Comparison of ENCODE assay signal across 13 cellular contexts in the genomic region with DNA sequence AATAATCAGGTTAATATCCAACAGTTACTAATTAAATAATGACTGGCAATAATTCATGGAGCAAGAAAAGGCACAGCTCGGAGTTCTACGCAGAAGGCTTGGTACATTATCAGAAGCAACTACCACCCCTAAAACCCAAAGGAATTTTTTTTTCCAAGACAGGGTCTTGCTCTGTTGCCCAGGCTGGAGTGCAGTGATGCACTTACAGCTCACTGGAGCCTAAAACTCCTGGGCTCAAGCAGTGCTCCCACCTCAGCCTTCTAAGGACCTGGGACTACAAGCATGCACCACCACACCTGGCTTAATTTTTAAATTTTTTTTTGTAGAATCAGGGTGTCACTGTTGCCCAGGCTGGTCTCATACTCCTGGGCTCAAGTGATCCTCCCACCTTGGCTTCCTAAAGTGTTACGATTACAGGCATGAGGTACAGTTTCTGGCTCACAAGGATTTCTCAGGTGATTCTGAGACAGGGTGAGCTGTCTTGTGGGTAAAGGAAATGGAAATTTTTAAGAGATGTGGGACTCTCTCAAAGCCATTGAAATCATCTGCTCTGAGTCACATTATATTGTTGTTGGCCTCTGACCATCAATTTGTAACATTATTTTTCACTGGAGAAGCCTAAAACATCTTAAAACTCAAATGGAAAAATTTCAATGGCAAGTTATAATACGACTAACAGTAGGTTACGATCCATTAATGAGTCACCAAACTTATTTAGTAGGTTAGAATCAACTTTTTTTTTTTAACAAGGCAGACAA. TPM values are rescaled to one million over a fixed set of nuclear protein-coding genes. Genes with fewer than 3 reads are reported as not detected.
DNase-seq lines count a peak whose midpoint lies in the region; ATAC-seq, FAIRE-seq and TF ChIP-seq lines count a peak whose summit lies in the region.
"Had no signal": no experiment of that assay in that cellular context is flagged by ENCODE, and none has a peak within 500 bp of the region (broad histone marks: within the 10 kb centered on the region; RNA-seq: fewer than 3 reads in every experiment).

No MANE protein-coding gene starts in this region.

- TF ChIP-seq POLR2A in HepG2 (IDR thresholded peaks at IDR 0.05; ENCODE audit: insufficient read depth in 1 of 2, low read depth in 2 of 2, low read length in 2 of 2) (no peak), right lobe of liver (IDR thresholded peaks at IDR 0.05) (no peak)

- no peaks in the 10 kb centered on the region for H4K20me1 ChIP-seq in HepG2 (ENCODE audit: insufficient read depth, low read length)
- H4K20me1 ChIP-seq: BLaER1 treated with 17β-estradiol and CSF1 and Interleukin-3, amounts not matched to agents 10 nM and 100 nM had no signal

- H2AFZ ChIP-seq in HepG2 (ENCODE audit: low read length) = no peak overlapping the region

- TF ChIP-seq EP300 in HepG2 (IDR thresholded peaks at IDR 0.05; ENCODE audit: low read depth in 2 of 2, low read length in 2 of 2) (no peak), HepG2 (CRISPR knock-in tag; IDR thresholded peaks at IDR 0.05; ENCODE audit: borderline replicate concordance) (no peak)

- H3K4me3 ChIP-seq in HepG2 (replicated peaks in 1 of 3; ENCODE audit: insufficient read depth in 1 of 3, low read depth in 2 of 3, low read length in 3 of 3) = no peak overlapping the region
- H3K4me3 ChIP-seq in right lobe of liver = no peak overlapping the region
- H3K4me3 ChIP-seq: BLaER1 treated with 17β-estradiol and CSF1 and Interleukin-3, amounts not matched to agents 10 nM and 100 nM had no signal

- BruUV-seq in HepG2 (replicated peaks; lab: Mats Ljungman, UMichigan) = no TSS peak

- no peaks in the 10 kb centered on the region for H3K27me3 ChIP-seq in HepG2 (ENCODE audit: control insufficient read depth in 1 of 2, insufficient read depth in 2 of 2, low read length in 2 of 2)
- no peaks in the 10 kb centered on the region for H3K27me3 ChIP-seq in right lobe of liver
- H3K27me3 ChIP-seq: BLaER1 treated with 17β-estradiol and CSF1 and Interleukin-3, amounts not matched to agents 10 nM and 100 nM had no signal

- H3K27ac ChIP-seq in HepG2 (ENCODE audit: extremely low read length, insufficient read depth, low read length) (no peak overlapping the region), right lobe of liver (no peak overlapping the region)
- H3K27ac ChIP-seq: BLaER1 treated with 17β-estradiol and CSF1 and Interleukin-3, amounts not matched to agents 10 nM and 100 nM; WERI-Rb-1 had no signal

- DNase-seq in HepG2 (ENCODE audit: low spot score) (no peak), right lobe of liver (no peak), fibroblast of peridontal ligament (ENCODE audit: extremely low read depth) (peak; percentile 64)
- no peak for DNase-seq in activated CD8-positive, alpha-beta T cell treated with anti-CD3 and anti-CD28 coated beads, Interleukin-2, amount 10 ng/mL, durations not matched to agents 7 days and 5 days
- DNase-seq in stimulated activated naive CD4-positive, alpha-beta T cell (lab: John Stamatoyannopoulos, UW) = no peak
- DNase-seq: NCI-H2029, retina, SIG-M5, WERI-Rb-1 had no signal

- H3K27me3 Mint-ChIP-seq in activated CD8-positive, alpha-beta T cell treated with anti-CD3 and anti-CD28 coated beads, Interleukin-2, amount 10 ng/mL, durations not matched to agents 7 days and 5 days (ENCODE audit: low read depth) = peaks cover 13% of the 10 kb centered on the region

- peaks cover 11% of the 10 kb centered on the region for H3K4me1 Mint-ChIP-seq in activated CD8-positive, alpha-beta T cell treated with anti-CD3 and anti-CD28 coated beads, Interleukin-2, amount 10 ng/mL, durations not matched to agents 7 days and 5 days (ENCODE audit: low read depth)

- no peaks in the 10 kb centered on the region for H3K79me2 ChIP-seq in HepG2 (ENCODE audit: insufficient read depth, low read length)

- ATAC-seq in HepG2 = no peak
- ATAC-seq in right lobe of liver = no peak
- peak; percentile 55 for ATAC-seq in activated CD8-positive, alpha-beta T cell treated with anti-CD3 and anti-CD28 coated beads, Interleukin-2, amount 10 ng/mL, durations not matched to agents 7 days and 5 days
- no peak for ATAC-seq in GM18858 (IDR thresholded peaks at IDR 0.05; ENCODE audit: unreplicated experiment)
- ATAC-seq in HG03521 (IDR thresholded peaks at IDR 0.05; ENCODE audit: unreplicated experiment) = no peak
- ATAC-seq in GM21717 (IDR thresholded peaks at IDR 0.05; ENCODE audit: unreplicated experiment) = no peak

- 90% methylated on average over 5 of the region's 5 CpGs for WGBS in HepG2 (ENCODE audit: low lambda C conversion rate)
- WGBS in right lobe of liver (ENCODE audit: insufficient coverage, low coverage, low lambda C conversion rate, missing lambda C conversion rate) = 71% methylated on average over 5 of the region's 5 CpGs

- H3K9me3 Mint-ChIP-seq in activated CD8-positive, alpha-beta T cell treated with anti-CD3 and anti-CD28 coated beads, Interleukin-2, amount 10 ng/mL, durations not matched to agents 7 days and 5 days (ENCODE audit: insufficient read depth) = no peaks in the 10 kb centered on the region

- no peak for TF ChIP-seq RAD21 in HepG2 (CRISPR knock-in tag; IDR thresholded peaks at IDR 0.05)

- no peak overlapping the region for H3K27ac Mint-ChIP-seq in activated CD8-positive, alpha-beta T cell treated with anti-CD3 and anti-CD28 coated beads, Interleukin-2, amount 10 ng/mL, durations not matched to agents 7 days and 5 days

- H3K9ac ChIP-seq in HepG2 (ENCODE audit: insufficient read depth, low read depth, low read length) = no peak overlapping the region
- H3K9ac ChIP-seq: BLaER1 treated with 17β-estradiol and CSF1 and Interleukin-3, amounts not matched to agents 10 nM and 100 nM had no signal

- TF ChIP-seq CTCF in HepG2 (CRISPR knock-in tag; IDR thresholded peaks at IDR 0.05) (no peak), right lobe of liver (IDR thresholded peaks at IDR 0.05) (no peak)

- H3K4me2 ChIP-seq in HepG2 (ENCODE audit: low read depth, low read length) = no peak overlapping the region
- H3K4me2 ChIP-seq: BLaER1 treated with 17β-estradiol and CSF1 and Interleukin-3, amounts not matched to agents 10 nM and 100 nM had no signal

- no peak overlapping the region for H3K4me3 Mint-ChIP-seq in activated CD8-positive, alpha-beta T cell treated with anti-CD3 and anti-CD28 coated beads, Interleukin-2, amount 10 ng/mL, durations not matched to agents 7 days and 5 days

- no peaks in the 10 kb centered on the region for H3K36me3 Mint-ChIP-seq in activated CD8-positive, alpha-beta T cell treated with anti-CD3 and anti-CD28 coated beads, Interleukin-2, amount 10 ng/mL, durations not matched to agents 7 days and 5 days (ENCODE audit: low read depth)

- H3K4me1 ChIP-seq in HepG2 (ENCODE audit: insufficient read depth, low read length) = peaks cover 5% of the 10 kb centered on the region; the same call in 1 of the 2 replicates
- no peaks in the 10 kb centered on the region for H3K4me1 ChIP-seq in right lobe of liver
- H3K4me1 ChIP-seq: BLaER1 treated with 17β-estradiol and CSF1 and Interleukin-3, amounts not matched to agents 10 nM and 100 nM had no signal

- FAIRE-seq in HepG2 (lab: Jason Lieb, UNC) = no peak

- H3K9me3 ChIP-seq in HepG2 (ENCODE audit: low read length) = 0 out of 2 replicates have a peak, but pooled peaks cover 2% of the 10 kb centered on the region
- no peaks in the 10 kb centered on the region for H3K9me3 ChIP-seq in right lobe of liver

- CTCF ChIA-PET in HepG2 (lab: Yijun Ruan, JAX; ENCODE audit: low intra/inter-chr PET ratio, low total read pairs) = interaction anchor here (1.8 to 3.0 kb wide), 2 partner anchors 247 to 262 kb away, joined by 12 read pairs; no protein-coding TSS in a partner anchor
- CTCF ChIA-PET in activated CD8-positive, alpha-beta T cell treated with anti-CD3 and anti-CD28 coated beads, Interleukin-2, amount 10 ng/mL, durations not matched to agents 7 days and 5 days (lab: Charles Lee) = interaction anchor here (0.6 to 5.2 kb wide), 22 partner anchors 9 to 601 kb away, joined by 3 to 69 read pairs (median 5); a partner anchor contains a TSS

- intact Hi-C loops in HepG2 (cut with micrococcal nuclease; ENCODE audit: unreplicated experiment) = loop anchor here (2.0 kb wide), 1 partner anchor 27 kb away; a partner anchor contains a TSS
- intact Hi-C loops in right lobe of liver (cut with DNase I) = loop anchor here in 1 of 2 donors (10.0 kb wide), 1 partner anchor 245 kb away; no protein-coding TSS in a partner anchor

- in situ Hi-C loops in HepG2 (cut with HindIII; ENCODE audit: extremely low pct_ligation_motif_present, low pct_unique_long_range_greater_than_20kb) = loop anchor here (25.0 kb wide), 1 partner anchor 598 kb away; no protein-coding TSS in a partner anchor

- POLR2A ChIA-PET in HepG2 (lab: Yijun Ruan, JAX) = no interaction called here
- POLR2A ChIA-PET in activated CD8-positive, alpha-beta T cell treated with anti-CD3 and anti-CD28 coated beads, Interleukin-2, amount 10 ng/mL, durations not matched to agents 7 days and 5 days (lab: Charles Lee) = interaction anchor here (0.7 to 1.3 kb wide), 2 partner anchors 19 to 437 kb away, joined by 3 to 4 read pairs; no protein-coding TSS in a partner anchor

- H3K36me3 ChIP-seq in HepG2 (replicated peaks in 1 of 2; ENCODE audit: control insufficient read depth in 1 of 2, insufficient read depth in 2 of 2, low read length in 2 of 2) (no peaks in the 10 kb centered on the region), right lobe of liver (no peaks in the 10 kb centered on the region)
- H3K36me3 ChIP-seq: BLaER1 treated with 17β-estradiol and CSF1 and Interleukin-3, amounts not matched to agents 10 nM and 100 nM; WERI-Rb-1 had no signal

RNA-seq across cellular contexts. Expression of a gene that starts 19.7 kb away (rescaled TPM):
- total RNA-seq in HepG2 (2016; rRNA removed; fragmentation: Illumina TruSeq; extraction: Trizol) (55.3 and 76.3 TPM in 2 replicates), right lobe of liver (10 to 100 TPM; 65.8 to 96.8 (median 79.8) TPM)
- total RNA-seq in HepG2 (2016; cell fraction: cytosol; rRNA removed; fragmentation: Illumina TruSeq; extraction: Trizol; ENCODE audit: low read depth) = 26.8 and 28.8 TPM in 2 replicates
- 57.7 and 86.7 TPM in 2 replicates for total RNA-seq in HepG2 (2016; cell fraction: insoluble cytoplasmic fraction; rRNA removed; fragmentation: Illumina TruSeq; extraction: Trizol)
- 36.5 and 40.1 TPM in 2 replicates for total RNA-seq in HepG2 (2016; cell fraction: membrane; rRNA removed; fragmentation: Illumina TruSeq; extraction: Trizol)
- 32.2 and 40.4 TPM in 2 replicates for total RNA-seq in HepG2 (2016; cell fraction: nucleus; rRNA removed; fragmentation: Illumina TruSeq; extraction: Trizol)
- polyA plus RNA-seq in HepG2 (2011; rRNA removed) = 57.7 and 80.2 TPM in 2 replicates
- polyA plus RNA-seq in HepG2 (2011; cell fraction: cytosol; rRNA removed) = 36.9 and 43.5 TPM in 2 replicates
- 22.2 and 23.4 TPM in 2 replicates for polyA plus RNA-seq in HepG2 (2011; cell fraction: nucleus; rRNA removed)
- polyA plus RNA-seq in HepG2 (2012) = 47.7 and 65.1 TPM in 2 replicates
- 18.6 and 21.0 TPM in 2 replicates for polyA plus RNA-seq in HepG2 (2016; cell fraction: cytosol; fragmentation: Illumina TruSeq; extraction: Trizol; ENCODE audit: low read depth)
- polyA plus RNA-seq in HepG2 (2016; cell fraction: insoluble cytoplasmic fraction; fragmentation: Illumina TruSeq; extraction: Trizol; ENCODE audit: low read depth) = 69.6 and 82.4 TPM in 2 replicates
- polyA plus RNA-seq in HepG2 (2016; cell fraction: membrane; fragmentation: Illumina TruSeq; extraction: Trizol; ENCODE audit: low read depth) = 26.5 and 28.6 TPM in 2 replicates
- polyA plus RNA-seq in HepG2 (2016; cell fraction: nucleus; fragmentation: Illumina TruSeq; extraction: Trizol; ENCODE audit: insufficient read depth, low read depth) = 38.5 and 39.3 TPM in 2 replicates
- polyA minus RNA-seq in HepG2 (2011; rRNA and poly(A)+ RNA removed; ENCODE audit: low replicate concordance) = 28.6 and 43.8 TPM in 2 replicates
- polyA minus RNA-seq in HepG2 (2011; cell fraction: cytosol; rRNA and poly(A)+ RNA removed) = 58.9 and 62.7 TPM in 2 replicates
- polyA minus RNA-seq in HepG2 (2011; cell fraction: nucleus; rRNA and poly(A)+ RNA removed) = 66.0 and 70.4 TPM in 2 replicates
- 10 to 100 TPM; 28.9 to 29.8 TPM for total RNA-seq in activated CD8-positive, alpha-beta T cell treated with anti-CD3 and anti-CD28 coated beads, Interleukin-2, amount 10 ng/mL, durations not matched to agents 7 days and 5 days

RNA-seq across cellular contexts. Expression of a gene that starts 26.8 kb away (rescaled TPM):
- total RNA-seq in HepG2 (2016; rRNA removed; fragmentation: Illumina TruSeq; extraction: Trizol) (52.8 and 79.5 TPM in 2 replicates), right lobe of liver (10 to 100 TPM; 16.3 to 29.9 (median 19.3) TPM)
- total RNA-seq in HepG2 (2016; cell fraction: cytosol; rRNA removed; fragmentation: Illumina TruSeq; extraction: Trizol; ENCODE audit: low read depth) = 116 and 122 TPM in 2 replicates
- total RNA-seq in HepG2 (2016; cell fraction: insoluble cytoplasmic fraction; rRNA removed; fragmentation: Illumina TruSeq; extraction: Trizol) = 55.6 and 78.0 TPM in 2 replicates
- 44.6 and 47.8 TPM in 2 replicates for total RNA-seq in HepG2 (2016; cell fraction: membrane; rRNA removed; fragmentation: Illumina TruSeq; extraction: Trizol)
- total RNA-seq in HepG2 (2016; cell fraction: nucleus; rRNA removed; fragmentation: Illumina TruSeq; extraction: Trizol) = 33.0 and 35.9 TPM in 2 replicates
- 35.6 and 61.1 TPM in 2 replicates for polyA plus RNA-seq in HepG2 (2011; rRNA removed)
- polyA plus RNA-seq in HepG2 (2011; cell fraction: cytosol; rRNA removed) = 23.4 and 43.1 TPM in 2 replicates
- 33.0 and 38.2 TPM in 2 replicates for polyA plus RNA-seq in HepG2 (2011; cell fraction: nucleus; rRNA removed)
- 20.2 and 22.4 TPM in 2 replicates for polyA plus RNA-seq in HepG2 (2012)
- polyA plus RNA-seq in HepG2 (2016; cell fraction: cytosol; fragmentation: Illumina TruSeq; extraction: Trizol; ENCODE audit: low read depth) = 2.3 and 2.6 TPM in 2 replicates
- polyA plus RNA-seq in HepG2 (2016; cell fraction: insoluble cytoplasmic fraction; fragmentation: Illumina TruSeq; extraction: Trizol; ENCODE audit: low read depth) = 67.1 and 71.0 TPM in 2 replicates
- 10.9 and 11.4 TPM in 2 replicates for polyA plus RNA-seq in HepG2 (2016; cell fraction: membrane; fragmentation: Illumina TruSeq; extraction: Trizol; ENCODE audit: low read depth)
- 30.4 TPM in 2 replicates for polyA plus RNA-seq in HepG2 (2016; cell fraction: nucleus; fragmentation: Illumina TruSeq; extraction: Trizol; ENCODE audit: insufficient read depth, low read depth)
- 104 and 144 TPM in 2 replicates for polyA minus RNA-seq in HepG2 (2011; rRNA and poly(A)+ RNA removed; ENCODE audit: low replicate concordance)
- polyA minus RNA-seq in HepG2 (2011; cell fraction: cytosol; rRNA and poly(A)+ RNA removed) = 55.4 and 66.1 TPM in 2 replicates
- polyA minus RNA-seq in HepG2 (2011; cell fraction: nucleus; rRNA and poly(A)+ RNA removed) = 44.7 and 50.8 TPM in 2 replicates
- 100 to 1,000 TPM; 156 to 176 TPM for total RNA-seq in activated CD8-positive, alpha-beta T cell treated with anti-CD3 and anti-CD28 coated beads, Interleukin-2, amount 10 ng/mL, durations not matched to agents 7 days and 5 days
